In genomic region chr7:77696643-77697534, GRCh38 we compare ENCODE assay signal across 8 cellular contexts. TPM values are rescaled to one million over a fixed set of nuclear protein-coding genes. Genes with fewer than 3 reads are reported as not detected.
A peak's percentile ranks its signal among the peaks of the same experiment; 100 is the strongest.
DNase-seq lines count a peak whose midpoint lies in the region; ATAC-seq lines count a peak whose summit lies in the region.

No MANE protein-coding gene starts in this region.

- H3K36me3 ChIP-seq in HUES6 (ENCODE audit: control insufficient read depth, insufficient read depth, low read length) (peaks cover 2% of the 10 kb centered on the region; the same call in 1 of the 2 replicates), neuron (ENCODE audit: insufficient read depth, low read length) (peaks cover 9% of the 10 kb centered on the region)

- H3K27ac ChIP-seq in HUES6 (ENCODE audit: low read depth, low read length) (peak overlapping the region; percentile 88), temporal lobe (ENCODE audit: low read depth, low read length) (peak overlapping the region; percentile 94)

- H3K27me3 ChIP-seq in HUES6 (ENCODE audit: control insufficient read depth, insufficient read depth, low read length) (no peaks in the 10 kb centered on the region), neuron (ENCODE audit: insufficient read depth, low read length) (no peaks in the 10 kb centered on the region)

- DNase-seq in COR-L47 (lab: John Stamatoyannopoulos, UW): peak; percentile 33
- DNase-seq in RKO (ENCODE audit: low spot score): peak; percentile 85
- peak; percentile 49 for DNase-seq in activated T-helper 9 cell treated with anti-CD3 and anti-CD28 coated beads, Interleukin-2, amount 50 U/mL, for 16 hours (ENCODE audit: low read depth)
- DNase-seq in foreskin melanocyte: peak; percentile 53

- peak overlapping the region; percentile 97 for H3K9ac ChIP-seq in HUES6 (ENCODE audit: low read length)

- peak overlapping the region; percentile 86 for H2AFZ ChIP-seq in neuron (ENCODE audit: low read depth, low read length)

- H3K9me3 ChIP-seq in HUES6 (ENCODE audit: control insufficient read depth, insufficient read depth, low read depth, low read length): no peaks in the 10 kb centered on the region
- H3K9me3 ChIP-seq in neuron (ENCODE audit: low read length): no peaks in the 10 kb centered on the region

- ATAC-seq in GM21423 (IDR thresholded peaks at IDR 0.05; ENCODE audit: unreplicated experiment): peak; percentile 15

- peaks cover 16% of the 10 kb centered on the region for H3K4me1 ChIP-seq in HUES6 (ENCODE audit: control insufficient read depth, insufficient read depth, low read length)
- H3K4me1 ChIP-seq in neuron (ENCODE audit: insufficient read depth, low read length): peaks cover 21% of the 10 kb centered on the region

- H3K4me3 ChIP-seq in HUES6 (ENCODE audit: low read depth, low read length) (peak overlapping the region; percentile 99), neuron (ENCODE audit: low read length) (peak overlapping the region; percentile 82)

RNA-seq across cellular contexts. Expression of gene RSBN1L, which starts 0.6 kb away (rescaled TPM):
- 59.5 TPM for total RNA-seq in temporal lobe

Comparison
In these comparisons a context has a peak if more than half of its experiments do, and no peak if none do; other contexts are left out.
1. Peak in every context shown above with its lines: DNase-seq, ATAC-seq, H3K4me3 ChIP-seq and H3K27ac ChIP-seq.
2. DNase-seq: peak in every context shown above with its lines; median percentile 85 in RKO; 53 in foreskin melanocyte; 49 in activated T-helper 9 cell treated with anti-CD3 and anti-CD28 coated beads, Interleukin-2, amount 50 U/mL, for 16 hours; 33 in COR-L47.